Comparison of ENCODE assay signal across 8 cellular contexts in the genomic region with DNA sequence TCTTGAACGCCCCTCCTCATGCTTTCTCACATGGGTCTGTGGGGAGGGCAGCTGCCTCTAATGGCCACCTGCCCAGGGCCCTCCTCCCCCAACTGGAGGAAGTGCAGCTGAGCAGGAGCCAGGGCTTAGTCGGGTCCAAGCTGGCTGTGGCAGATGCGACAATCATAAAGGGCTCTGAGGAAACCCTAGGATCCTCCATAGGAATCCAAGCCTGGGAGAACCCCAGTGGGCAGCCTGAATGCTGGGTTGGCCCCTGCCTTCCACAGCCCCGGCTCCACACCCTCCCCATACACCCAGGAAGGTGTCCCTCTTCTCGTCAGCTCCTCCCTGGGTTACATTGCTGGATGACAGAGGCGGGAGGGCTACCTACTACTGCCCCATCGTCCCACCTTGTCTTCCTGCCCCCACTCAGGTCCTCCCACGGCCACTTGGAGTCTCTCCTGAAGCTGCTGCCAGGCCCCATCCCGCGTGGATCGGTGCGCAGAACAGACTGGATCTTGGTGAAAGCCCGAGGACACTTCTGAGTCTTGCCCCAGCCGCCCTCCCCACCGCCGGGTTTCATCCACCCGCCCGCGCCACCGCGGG. TPM values are rescaled to one million over a fixed set of nuclear protein-coding genes. Genes with fewer than 3 reads are reported as not detected.
DNase-seq lines count a peak whose midpoint lies in the region; ATAC-seq, FAIRE-seq and TF ChIP-seq lines count a peak whose summit lies in the region.

No MANE protein-coding gene starts in this region.

- intact Hi-C loops in HCT116 (cut with micrococcal nuclease), result no loop called here

- no peak for TF ChIP-seq RAD21 in HCT116 (IDR thresholded peaks at IDR 0.05; ENCODE audit: low read depth)

- no TSS peak for BruUV-seq in HCT116 (replicated peaks; lab: Mats Ljungman, UMichigan)

- H2AFZ ChIP-seq in ACC112 (ENCODE audit: low read length, unreplicated experiment) (peak overlapping the region; percentile 2), HCT116 (ENCODE audit: low read depth, low read length, poor library complexity, severe bottlenecking) (no peak overlapping the region)

- H3K9ac ChIP-seq in HCT116 (ENCODE audit: low read length), result peak overlapping the region; percentile 69

- H3K27me3 ChIP-seq in ACC112 (ENCODE audit: insufficient read depth, low read length) (no peaks in the 10 kb centered on the region), HCT116 (ENCODE audit: insufficient read depth, low read length) (no peaks in the 10 kb centered on the region), brain microvascular endothelial cell (replicated peaks) (no peaks in the 10 kb centered on the region), mononuclear cell (ENCODE audit: insufficient read depth, low read length) (peaks cover 23% of the 10 kb centered on the region), small intestine (ENCODE audit: control insufficient read depth in 2 of 2, insufficient read depth in 2 of 2, low read length in 2 of 2) (peaks cover 0 to 2% of the 10 kb centered on the region in 2 donors)

- no peak for FAIRE-seq in small intestine (lab: Jason Lieb, UNC)

- H3K79me2 ChIP-seq in ACC112 (ENCODE audit: control insufficient read depth, insufficient read depth, low read length, unreplicated experiment) (no peaks in the 10 kb centered on the region), HCT116 (ENCODE audit: insufficient read depth, low read length) (no peaks in the 10 kb centered on the region)

- no peak for TF ChIP-seq CTCF in HCT116 (IDR thresholded peaks at IDR 0.05 in 2 of 3, conservative IDR thresholded peaks at IDR 0.05 in 1 of 3; ENCODE audit: borderline replicate concordance in 1 of 3, insufficient read depth in 1 of 3, low read depth in 2 of 3, low read length in 2 of 3)
- no peak for TF ChIP-seq CTCF in brain microvascular endothelial cell (IDR thresholded peaks at IDR 0.05; ENCODE audit: low read depth, low read length, missing control alignments)
- TF ChIP-seq CTCF in GM10266 (IDR thresholded peaks at IDR 0.05; ENCODE audit: control insufficient read depth, insufficient read depth, low read depth, missing control alignments), result no peak

- peak overlapping the region; percentile 83 for H3K4me2 ChIP-seq in HCT116 (ENCODE audit: low read length)

- TF ChIP-seq POLR2A in HCT116 (IDR thresholded peaks at IDR 0.05; ENCODE audit: borderline replicate concordance, extremely low read depth, insufficient read depth, insufficient read length), result no peak

- H3K27ac ChIP-seq in ACC112 (ENCODE audit: low read depth, low read length) (no peak overlapping the region), HCT116 (ENCODE audit: low read depth, low read length) (peak overlapping the region; percentile 75; the same call in 1 of the 2 replicates), brain microvascular endothelial cell (no peak overlapping the region), small intestine (ENCODE audit: low read depth in 1 of 2, low read length in 1 of 2) (no peak overlapping the region)

- H3K4me3 ChIP-seq in ACC112 (ENCODE audit: low read depth, low read length) (peak overlapping the region; percentile 72), HCT116 (replicated peaks in 1 of 2; ENCODE audit: low read depth in 1 of 2, low read length in 2 of 2) (peak overlapping the region; percentile 43 to 59), brain microvascular endothelial cell (ENCODE audit: low read depth, low read length) (peak overlapping the region; percentile 47), mononuclear cell (ENCODE audit: low read length) (peak overlapping the region; percentile 22), small intestine (ENCODE audit: low read depth in 1 of 2, low read length in 2 of 2) (peak overlapping the region in 1 of 2 donors; percentile 53)

- RAD21 ChIA-PET in HCT116 (lab: Charles Lee; ENCODE audit: low non-redundant PET in 1 of 2, low total read pairs in 2 of 2, uncharacterized antibody in 2 of 2, unreplicated experiment in 2 of 2), result interaction anchor here (0.9 to 1.4 kb wide), 3 partner anchors 59 to 142 kb away, joined by 3 to 4 read pairs (median 3); no protein-coding TSS in a partner anchor

- POLR2A ChIA-PET in HCT116 (lab: Charles Lee), result no interaction called here

- H3K9me2 ChIP-seq in HCT116 (ENCODE audit: insufficient read depth), result no peaks in the 10 kb centered on the region

- DNase-seq in HCT116 (ENCODE audit: low read depth, low spot score), result no peak
- DNase-seq in brain microvascular endothelial cell, result no peak
- DNase-seq in small intestine, result no peak
- no peak for DNase-seq in GM10266 (ENCODE audit: extremely low spot score)

- H3K9me3 ChIP-seq in HCT116 (ENCODE audit: control insufficient read depth in 1 of 2, insufficient read depth in 1 of 2, low read depth in 1 of 2, low read length in 2 of 2) (no peaks in the 10 kb centered on the region), mononuclear cell (ENCODE audit: low read depth, low read length) (no peaks in the 10 kb centered on the region), small intestine (ENCODE audit: control insufficient read depth, low read depth) (no peaks in the 10 kb centered on the region)

- ATAC-seq in HCT116 (peak; percentile 4; the same call in 1 of the 2 replicates), HG02885 (IDR thresholded peaks at IDR 0.05; ENCODE audit: poor library complexity, unreplicated experiment) (no peak), HG02678 (IDR thresholded peaks at IDR 0.05; ENCODE audit: unreplicated experiment) (no peak)

- WGBS in small intestine, 3 donors, result 10 to 11% (median 11%) methylated on average over 14 to 21 of the region's 21 CpGs

- H3K4me1 ChIP-seq in ACC112 (ENCODE audit: control insufficient read depth, insufficient read depth, low read length, unreplicated experiment), result no peaks in the 10 kb centered on the region
- peaks cover 20 to 30% of the 10 kb centered on the region in 2 experiments for H3K4me1 ChIP-seq in HCT116 (ENCODE audit: control insufficient read depth in 1 of 2, insufficient read depth in 2 of 2, low read length in 2 of 2)
- H3K4me1 ChIP-seq in mononuclear cell (ENCODE audit: insufficient read depth, low read length), result peaks cover 16% of the 10 kb centered on the region
- no peaks in the 10 kb centered on the region for H3K4me1 ChIP-seq in small intestine (ENCODE audit: control insufficient read depth in 2 of 2, insufficient read depth in 1 of 2, low read depth in 1 of 2, low read length in 1 of 2)

- CTCF ChIA-PET in HCT116 (lab: Charles Lee), result interaction anchor here (0.7 to 2.6 kb wide), 5 partner anchors 52 to 172 kb away, joined by 3 to 13 read pairs (median 9); partner anchors contain the start of gene CES3

- H3K36me3 ChIP-seq in ACC112 (ENCODE audit: insufficient read depth, low read length), result no peaks in the 10 kb centered on the region
- H3K36me3 ChIP-seq in HCT116 (ENCODE audit: control insufficient read depth in 1 of 2, insufficient read depth in 2 of 2, low read length in 2 of 2), result no peaks in the 10 kb centered on the region
- no peaks in the 10 kb centered on the region for H3K36me3 ChIP-seq in brain microvascular endothelial cell (replicated peaks)
- H3K36me3 ChIP-seq in small intestine (ENCODE audit: control insufficient read depth in 2 of 2, insufficient read depth in 2 of 2, low read length in 2 of 2), result no peaks in the 10 kb centered on the region

- in situ Hi-C loops in brain microvascular endothelial cell (cut with HindIII; ENCODE audit: low pct_ligation_motif_present, low sequenced_read_pairs), result no loop called here

- no peaks in the 10 kb centered on the region for H4K20me1 ChIP-seq in HCT116 (ENCODE audit: insufficient read depth)

TF ChIP-seq in HCT116, 20 proteins besides CTCF, POLR2A, EP300 and RAD21:
- TF ChIP-seq ELF1 (IDR thresholded peaks at IDR 0.05; ENCODE audit: borderline replicate concordance, low read depth), result no peak
- no peak for TF ChIP-seq SRF (IDR thresholded peaks at IDR 0.05; ENCODE audit: low read depth)
- no peak for TF ChIP-seq MAX (IDR thresholded peaks at IDR 0.05)

RNA-seq across cellular contexts. Expression of gene CBFB, which starts 15.6 kb away (rescaled TPM):
- total RNA-seq in HCT116 (2021; ENCODE audit: unreplicated experiment), result 101 TPM
- polyA plus RNA-seq in HCT116 (2012), result 54.6 and 56.3 TPM in 2 replicates
- 80.5 TPM for total RNA-seq in mononuclear cell
- polyA plus RNA-seq in small intestine, result 10 to 100 TPM in 1 of 3 donors, 1 to 10 TPM in 2; 5.4 to 13.4 (median 8.1) TPM

RNA-seq across cellular contexts. Expression of gene CES4A, which starts 24.9 kb away (rescaled TPM):
- total RNA-seq in HCT116 (2021; ENCODE audit: unreplicated experiment), result not detected
- polyA plus RNA-seq in HCT116 (2012), result 0.09 and 0.14 TPM in 2 replicates
- 5.6 TPM for total RNA-seq in mononuclear cell
- 10 to 100 TPM in 1 of 3 donors, 1 to 10 TPM in 2; 4.8 to 15.9 (median 5.1) TPM for polyA plus RNA-seq in small intestine

RNA-seq across cellular contexts. Expression of gene CES3, which starts 52.3 kb away (rescaled TPM):
- total RNA-seq in HCT116 (2021; ENCODE audit: unreplicated experiment) (10.8 TPM), mononuclear cell (0.63 TPM)
- polyA plus RNA-seq in HCT116 (2012), result 4.9 and 5.8 TPM in 2 replicates
- polyA plus RNA-seq in small intestine, result 10 to 100 TPM; 14.6 to 36.0 (median 28.1) TPM
